Comparison of ENCODE assay signal across 19 cellular contexts in genomic region chr1:153360592-153360991, GRCh38. TPM values are rescaled to one million over a fixed set of nuclear protein-coding genes. Genes with fewer than 3 reads are reported as not detected.
"Had no signal": no experiment of that assay in that cellular context is flagged by ENCODE, and none has a peak within 500 bp of the region (broad histone marks: within the 10 kb centered on the region; RNA-seq: fewer than 3 reads in every experiment).

No MANE protein-coding gene starts in this region.

- H3K4me3 ChIP-seq: left ventricle myocardium inferior, prostate gland, upper lobe of right lung had no signal

- H3K27ac ChIP-seq: left ventricle myocardium inferior, prostate gland, upper lobe of right lung had no signal

- H3K4me1 ChIP-seq: prostate gland had no signal

- H3K36me3 ChIP-seq: left ventricle myocardium inferior, prostate gland, upper lobe of right lung had no signal

- H3K9me3 ChIP-seq: left ventricle myocardium inferior, prostate gland, upper lobe of right lung had no signal

- ATAC-seq: effector memory CD8-positive, alpha-beta T cell; natural killer cell treated with Interleukin-12 subunit alpha and Interleukin-12 subunit beta and Interleukin-15 and Interleukin-18, amount 100 ng/mL, for 72 hours; SK-N-SH treated with all-trans-retinoic acid at 6 μM for 48 hours; stimulated activated naive CD8-positive, alpha-beta T cell treated with anti-CD3 and anti-CD28 coated beads, Interleukin-15, Interleukin-2, amounts not matched to agents 100 U/mL and 50 U/mL, for 24 hours; upper lobe of right lung had no signal

- H3K27me3 ChIP-seq: upper lobe of right lung had no signal

- DNase-seq: activated CD4-positive, alpha-beta T cell treated with anti-CD3 and anti-CD28 coated beads for 1 hour; activated CD4-positive, alpha-beta T cell treated with anti-CD3 and anti-CD28 coated beads, Interleukin-2, amount 50 U/mL, for 4 hours; activated naive CD8-positive, alpha-beta T cell treated with anti-CD3 and anti-CD28 coated beads for 36 hours; activated T-cell treated with anti-CD3 and anti-CD28 coated beads, Interleukin-2, amount 50 U/mL, for 24 hours; cerebellar nuclear complex; dermis blood vessel endothelial cell; effector memory CD8-positive, alpha-beta T cell; left ventricle myocardium inferior; mesendoderm; occipital lobe; right cardiac atrium; small intestine; stimulated activated naive CD8-positive, alpha-beta T cell treated with anti-CD3 and anti-CD28 coated beads, Interleukin-15, Interleukin-2, amounts not matched to agents 100 U/mL and 50 U/mL, for 24 hours; T-helper 1 cell; T1000; upper lobe of right lung had no signal

RNA-seq across cellular contexts. Expression of gene S100A9, which starts 2.9 kb away (rescaled TPM):
- total RNA-seq: activated naive CD8-positive, alpha-beta T cell treated with anti-CD3 and anti-CD28 coated beads for 36 hours had no signal

RNA-seq across cellular contexts. Expression of gene PGLYRP4, which starts 12.0 kb away (rescaled TPM):
- total RNA-seq: activated naive CD8-positive, alpha-beta T cell treated with anti-CD3 and anti-CD28 coated beads for 36 hours; dermis blood vessel endothelial cell; left ventricle myocardium inferior; natural killer cell treated with Interleukin-12 subunit alpha and Interleukin-12 subunit beta and Interleukin-15 and Interleukin-18, amount 100 ng/mL, for 72 hours; occipital lobe; prostate gland; right cardiac atrium; upper lobe of right lung had no signal
- polyA plus RNA-seq: right cardiac atrium had no signal

RNA-seq across cellular contexts. Expression of gene S100A12, which starts 14.8 kb away (rescaled TPM):
- total RNA-seq: activated naive CD8-positive, alpha-beta T cell treated with anti-CD3 and anti-CD28 coated beads for 36 hours; dermis blood vessel endothelial cell; natural killer cell treated with Interleukin-12 subunit alpha and Interleukin-12 subunit beta and Interleukin-15 and Interleukin-18, amount 100 ng/mL, for 72 hours; prostate gland had no signal

RNA-seq across cellular contexts. Expression of gene S100A8, which starts 30.3 kb away (rescaled TPM):
- total RNA-seq: activated naive CD8-positive, alpha-beta T cell treated with anti-CD3 and anti-CD28 coated beads for 36 hours; dermis blood vessel endothelial cell had no signal

RNA-seq across cellular contexts. Expression of gene PGLYRP3, which starts 47.8 kb away (rescaled TPM):
- total RNA-seq: activated naive CD8-positive, alpha-beta T cell treated with anti-CD3 and anti-CD28 coated beads for 36 hours; dermis blood vessel endothelial cell; left ventricle myocardium inferior; natural killer cell treated with Interleukin-12 subunit alpha and Interleukin-12 subunit beta and Interleukin-15 and Interleukin-18, amount 100 ng/mL, for 72 hours; occipital lobe; prostate gland; right cardiac atrium; upper lobe of right lung had no signal
- polyA plus RNA-seq: right cardiac atrium, small intestine had no signal
